Comparison of ENCODE assay signal across 13 cellular contexts in the genomic region with DNA sequence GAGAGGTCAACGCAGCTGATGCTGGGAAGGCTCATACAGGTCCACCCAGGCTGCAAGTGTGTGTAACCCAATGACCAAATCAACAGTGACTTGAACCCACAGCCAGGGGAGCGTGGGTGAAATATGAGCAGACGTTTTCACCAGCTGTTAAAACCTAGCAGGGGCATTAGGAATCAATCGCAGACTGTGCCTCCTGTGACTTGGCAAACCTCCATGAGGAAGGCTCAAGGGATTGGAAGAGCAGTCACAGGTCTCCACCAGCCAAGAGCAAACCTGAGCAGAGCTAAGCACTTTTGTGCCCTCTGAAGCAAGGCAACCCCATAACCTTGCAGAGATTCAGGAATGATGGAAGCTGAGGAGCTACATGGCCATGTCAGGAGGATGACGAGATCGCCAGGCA. TPM values are rescaled to one million over a fixed set of nuclear protein-coding genes. Genes with fewer than 3 reads are reported as not detected.
"Had no signal": no experiment of that assay in that cellular context is flagged by ENCODE, and none has a peak within 500 bp of the region (broad histone marks: within the 10 kb centered on the region; RNA-seq: fewer than 3 reads in every experiment).

No MANE protein-coding gene starts in this region.

- H3K4me3 ChIP-seq: cardiac muscle cell, mucosa of descending colon, tibial artery had no signal

- H3K27ac ChIP-seq: cardiac muscle cell, tibial artery had no signal

- ATAC-seq: esophagus mucosa; mucosa of descending colon; natural killer cell; stimulated activated memory B cell treated with anti-CD40 and anti-IgM and Interleukin-4, amounts not matched to agents 10 μg/mL and 1 μg/mL and 100 μg/mL, for 72 hours had no signal

- H3K36me3 ChIP-seq: cardiac muscle cell, tibial artery had no signal

- H3K4me1 ChIP-seq: tibial artery had no signal

- DNase-seq: activated CD4-positive, alpha-beta T cell treated with anti-CD3 and anti-CD28 coated beads, Interleukin-2, amount 50 U/mL, for 4 hours; activated CD4-positive, CD25-positive, alpha-beta regulatory T cell treated with anti-CD3 and anti-CD28 coated beads, Interleukin-2, amount 50 U/mL, for 72 hours; activated naive CD4-positive, alpha-beta T cell treated with anti-CD3 and anti-CD28 coated beads, Interleukin-2, amount 50 U/mL, for 16 hours; activated T-cell treated with anti-CD3 and anti-CD28 coated beads for 4 hours; islet precursor cell; mucosa of descending colon; natural killer cell; retina; T1000; tibial artery had no signal

- H3K9me3 ChIP-seq: mucosa of descending colon, tibial artery had no signal

RNA-seq across cellular contexts. Expression of gene INSYN2B, which starts 25.5 kb away (rescaled TPM):
- total RNA-seq: esophagus mucosa, natural killer cell had no signal
